In the genomic region with DNA sequence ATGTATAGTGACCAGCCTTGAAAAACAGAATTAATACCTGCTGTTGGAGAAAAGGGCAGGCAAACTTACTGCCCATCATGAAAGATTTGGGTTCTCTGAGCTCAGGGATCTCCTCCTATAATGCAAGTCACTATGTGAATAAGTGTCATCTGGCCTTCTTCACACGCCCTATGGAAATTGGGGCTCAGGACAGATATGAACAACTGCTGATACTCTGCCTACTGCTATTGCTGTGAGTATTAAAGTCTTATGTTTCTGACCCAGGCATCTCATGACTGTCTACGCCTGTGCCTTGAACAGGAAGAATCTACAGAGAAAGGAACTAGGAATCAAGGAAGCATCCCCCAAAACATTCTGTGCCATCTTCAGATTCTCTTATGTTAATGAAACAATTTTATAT, we compare ENCODE assay signal across 30 cellular contexts.
DNase-seq lines count a peak whose midpoint lies in the region; ATAC-seq, FAIRE-seq and TF ChIP-seq lines count a peak whose summit lies in the region.
"Had no signal": no experiment of that assay in that cellular context is flagged by ENCODE, and none has a peak within 500 bp of the region (broad histone marks: within the 10 kb centered on the region; RNA-seq: fewer than 3 reads in every experiment).

No MANE protein-coding gene starts in this region.

- no peak overlapping the region for H3K14ac ChIP-seq in neuronal stem cell (ENCODE audit: low read length)
- no peak overlapping the region for H3K14ac ChIP-seq in H9 (ENCODE audit: insufficient read depth, low read length)

- H3K79me2 ChIP-seq in DOHH2 (ENCODE audit: control insufficient read depth, low read length) (no peaks in the 10 kb centered on the region), astrocyte (ENCODE audit: insufficient read depth, low read length) (no peaks in the 10 kb centered on the region), H9 (ENCODE audit: insufficient read depth, low read length) (no peaks in the 10 kb centered on the region)

- H3K79me1 ChIP-seq in neuronal stem cell (ENCODE audit: low read depth, low read length): no peaks in the 10 kb centered on the region
- H3K79me1 ChIP-seq in H9 (ENCODE audit: insufficient read depth, low read depth, low read length, poor library complexity, severe bottlenecking): no peaks in the 10 kb centered on the region

- H3K27ac Mint-ChIP-seq in astrocyte (ENCODE audit: unreplicated experiment): peak overlapping the region; percentile 83
- peak overlapping the region; percentile 38 for H3K27ac Mint-ChIP-seq in stimulated activated memory B cell treated with anti-CD40 and anti-IgM and Interleukin-4, amounts not matched to agents 10 μg/mL and 1 μg/mL and 100 μg/mL, for 72 hours
- H3K27ac Mint-ChIP-seq in H9: no peak overlapping the region
- H3K27ac Mint-ChIP-seq: CD8-positive, alpha-beta memory T cell; T-helper 1 cell treated with Interleukin-12 subunit alpha and Interleukin-12 subunit beta and Interleukin-4 antibody, amounts not matched to agents 30 μg/mL and 1 μg/mL, for 36 hours had no signal

- H4K8ac ChIP-seq in neuronal stem cell (ENCODE audit: low read depth, low read length) (no peak overlapping the region), H9 (replicated peaks; ENCODE audit: insufficient read length, low read depth, low read length) (no peak overlapping the region)

- H3K27me3 ChIP-seq in DOHH2 (ENCODE audit: control insufficient read depth, low read length): no peaks in the 10 kb centered on the region
- H3K27me3 ChIP-seq in astrocyte (ENCODE audit: insufficient read depth, low read length): no peaks in the 10 kb centered on the region
- no peaks in the 10 kb centered on the region for H3K27me3 ChIP-seq in neuronal stem cell (ENCODE audit: control insufficient read depth in 3 of 3, insufficient read depth in 3 of 3, low read depth in 1 of 3, low read length in 3 of 3)
- H3K27me3 ChIP-seq in H9 (ENCODE audit: insufficient read depth, low read length): no peaks in the 10 kb centered on the region
- H3K27me3 ChIP-seq: Peyer's patch had no signal

- peaks cover 8% of the 10 kb centered on the region for H3K9me3 ChIP-seq in DOHH2 (ENCODE audit: control insufficient read depth, insufficient read depth, low read length)
- no peaks in the 10 kb centered on the region for H3K9me3 ChIP-seq in astrocyte (ENCODE audit: insufficient read depth, low read depth, low read length)
- H3K9me3 ChIP-seq in neuronal stem cell (replicated peaks in 1 of 2; ENCODE audit: control insufficient read depth in 2 of 2, insufficient read depth in 1 of 2, low read depth in 1 of 2, low read length in 2 of 2): no peaks in the 10 kb centered on the region
- H3K9me3 ChIP-seq in H9 (ENCODE audit: control insufficient read depth, low read depth, low read length): no peaks in the 10 kb centered on the region
- H3K9me3 ChIP-seq: A549, Peyer's patch had no signal

- peaks cover 16% of the 10 kb centered on the region for H3K4me1 Mint-ChIP-seq in astrocyte (ENCODE audit: low read depth, unreplicated experiment)
- peaks cover 12% of the 10 kb centered on the region for H3K4me1 Mint-ChIP-seq in stimulated activated memory B cell treated with anti-CD40 and anti-IgM and Interleukin-4, amounts not matched to agents 10 μg/mL and 1 μg/mL and 100 μg/mL, for 72 hours
- H3K4me1 Mint-ChIP-seq in H9: no peaks in the 10 kb centered on the region

- H4K20me1 ChIP-seq in DOHH2 (ENCODE audit: control insufficient read depth, insufficient read depth, low read depth, low read length) (no peaks in the 10 kb centered on the region), astrocyte (ENCODE audit: insufficient read depth, low read length) (no peaks in the 10 kb centered on the region), H9 (ENCODE audit: control insufficient read depth, insufficient read depth, insufficient read length) (no peaks in the 10 kb centered on the region)

- H3K23me2 ChIP-seq in H9 (ENCODE audit: insufficient read length, low read depth, low read length, poor library complexity, severe bottlenecking): no peaks in the 10 kb centered on the region

- H3T11ph ChIP-seq in H9 (ENCODE audit: low read length): no peak overlapping the region

- H3K4me3 Mint-ChIP-seq in astrocyte (ENCODE audit: unreplicated experiment): no peak overlapping the region
- no peak overlapping the region for H3K4me3 Mint-ChIP-seq in stimulated activated memory B cell treated with anti-CD40 and anti-IgM and Interleukin-4, amounts not matched to agents 10 μg/mL and 1 μg/mL and 100 μg/mL, for 72 hours
- H3K4me3 Mint-ChIP-seq in H9: no peak overlapping the region
- H3K4me3 Mint-ChIP-seq: CD14-positive monocyte; CD8-positive, alpha-beta memory T cell; T-helper 1 cell treated with Interleukin-12 subunit alpha and Interleukin-12 subunit beta and Interleukin-4 antibody, amounts not matched to agents 30 μg/mL and 1 μg/mL, for 36 hours had no signal

- no peak overlapping the region for H3K56ac ChIP-seq in H9 (ENCODE audit: insufficient read length, low read depth, low read length)

- H3K4ac ChIP-seq in neuronal stem cell (ENCODE audit: low read length) (no peak overlapping the region), H9 (ENCODE audit: low read depth, low read length) (no peak overlapping the region)

- no peak overlapping the region for H4K5ac ChIP-seq in H9 (ENCODE audit: insufficient read length, low read depth, low read length)

- H3K4me1 ChIP-seq in DOHH2 (ENCODE audit: control insufficient read depth, low read length): peaks cover 77% of the 10 kb centered on the region
- H3K4me1 ChIP-seq in astrocyte (ENCODE audit: insufficient read depth, low read length): no peaks in the 10 kb centered on the region
- H3K4me1 ChIP-seq in neuronal stem cell (ENCODE audit: control insufficient read depth in 2 of 2, insufficient read depth in 1 of 2, low read depth in 1 of 2, low read length in 2 of 2): no peaks in the 10 kb centered on the region
- H3K4me1 ChIP-seq in H9 (ENCODE audit: insufficient read depth, low read length): no peaks in the 10 kb centered on the region
- H3K4me1 ChIP-seq: A549, Peyer's patch had no signal

- WGBS in neuronal stem cell (ENCODE audit: extremely low coverage in 2 of 2, insufficient read length in 2 of 2, insufficient replicate concordance in 1 of 2), 2 donors: no CpG with 5 or more reads among the region's 2 CpGs
- no CpG with 5 or more reads among the region's 2 CpGs for WGBS in H9 (ENCODE audit: extremely low coverage, insufficient read length, low lambda C conversion rate)

- peak overlapping the region; percentile 65 for H3K4me3 ChIP-seq in DOHH2 (ENCODE audit: low read length)
- H3K4me3 ChIP-seq in astrocyte (ENCODE audit: insufficient read depth, low read depth, low read length): no peak overlapping the region
- H3K4me3 ChIP-seq in neuronal stem cell (ENCODE audit: low read length in 2 of 2): no peak overlapping the region
- H3K4me3 ChIP-seq: A549, Peyer's patch, SK-N-MC had no signal

- H3K4me2 ChIP-seq in DOHH2 (ENCODE audit: low read length): peak overlapping the region; percentile 76
- no peak overlapping the region for H3K4me2 ChIP-seq in astrocyte (ENCODE audit: low read length)
- no peak overlapping the region for H3K4me2 ChIP-seq in neuronal stem cell (ENCODE audit: insufficient read depth, low read length, poor library complexity, severe bottlenecking)
- no peak overlapping the region for H3K4me2 ChIP-seq in H9 (ENCODE audit: insufficient read depth, insufficient read length, low read length)
- H3K4me2 ChIP-seq: A549, KMS-11 had no signal

- H2BK120ac ChIP-seq in neuronal stem cell (ENCODE audit: low read depth, low read length) (no peak overlapping the region), H9 (ENCODE audit: low read depth, low read length, poor library complexity, severe bottlenecking) (no peak overlapping the region)

- peak; percentile 43 for DNase-seq in NAMALWA (ENCODE audit: low spot score)
- DNase-seq in astrocyte (ENCODE audit: low read depth): no peak
- DNase-seq in NCI-H748 (lab: John Stamatoyannopoulos, UW; ENCODE audit: unreplicated experiment): no peak
- no peak for DNase-seq in neuronal stem cell (ENCODE audit: low spot score)
- no peak for DNase-seq in H9
- DNase-seq: CD8-positive, alpha-beta memory T cell; DMS 273 treated with DMSO at 0.1 percent for 48 hours; DMS79; GF-D8; NCI-H1092; NCI-H1417 treated with DMSO at 0.1 percent for 48 hours; NCI-H1694 treated with DMSO at 0.1 percent for 48 hours; NCI-H2081 treated with DMSO at 0.1 percent for 48 hours; NCI-H2171 treated with DMSO at 0.1 percent for 48 hours; NCI-H524; NCI-H774; Peyer's patch; SIG-M5; SW 1271 had no signal

- H3K18ac ChIP-seq in neuronal stem cell (ENCODE audit: low read length) (no peak overlapping the region), H9 (ENCODE audit: insufficient read length, low read depth, low read length) (no peak overlapping the region)

- H2AFZ ChIP-seq in astrocyte (ENCODE audit: low read depth, low read length) (no peak overlapping the region), neuronal stem cell (ENCODE audit: low read length) (no peak overlapping the region), H9 (ENCODE audit: low read length) (no peak overlapping the region)

- H3K36me3 ChIP-seq in DOHH2 (ENCODE audit: control insufficient read depth, low read length): 0 out of 2 replicates have a peak, but pooled peaks cover 2% of the 10 kb centered on the region
- H3K36me3 ChIP-seq in astrocyte (ENCODE audit: insufficient read depth, low read length): no peaks in the 10 kb centered on the region
- no peaks in the 10 kb centered on the region for H3K36me3 ChIP-seq in neuronal stem cell (replicated peaks in 1 of 2; ENCODE audit: control insufficient read depth in 2 of 2, insufficient read depth in 2 of 2, low read length in 2 of 2)
- H3K36me3 ChIP-seq: Peyer's patch had no signal

- H3K23ac ChIP-seq in neuronal stem cell (ENCODE audit: low read depth, low read length, poor library complexity) (no peak overlapping the region), H9 (ENCODE audit: insufficient read length, low read depth, low read length) (no peak overlapping the region)

- H3F3A ChIP-seq in DOHH2 (ENCODE audit: control insufficient read depth, insufficient read depth): peaks cover 18% of the 10 kb centered on the region

- H3K9ac ChIP-seq in astrocyte (ENCODE audit: low read length) (no peak overlapping the region), neuronal stem cell (ENCODE audit: low read depth, low read length, poor library complexity) (no peak overlapping the region), H9 (ENCODE audit: extremely low read depth, insufficient read length, low read length) (no peak overlapping the region)
- H3K9ac ChIP-seq: KMS-11 had no signal

- no peak overlapping the region for H2BK12ac ChIP-seq in neuronal stem cell (ENCODE audit: low read length)
- H2BK12ac ChIP-seq in H9 (ENCODE audit: insufficient read length, low read depth, low read length): no peak overlapping the region

- H2BK15ac ChIP-seq in neuronal stem cell (ENCODE audit: low read length) (no peak overlapping the region), H9 (ENCODE audit: low read depth, low read length) (no peak overlapping the region)

- no peak for TF ChIP-seq CTCF in DOHH2 (IDR thresholded peaks at IDR 0.05; ENCODE audit: low read depth, low read length, poor library complexity, severe bottlenecking)
- TF ChIP-seq CTCF in astrocyte (IDR thresholded peaks at IDR 0.05; ENCODE audit: insufficient read depth, low read depth, low read length): no peak
- no peak for TF ChIP-seq CTCF in H9 (conservative IDR thresholded peaks at IDR 0.05)

- no peaks in the 10 kb centered on the region for H3K9me2 ChIP-seq in DOHH2 (replicated peaks; ENCODE audit: control insufficient read depth, low read length)

- H2AK5ac ChIP-seq in neuronal stem cell (ENCODE audit: low read depth, low read length) (no peak overlapping the region), H9 (ENCODE audit: insufficient read length, low read length) (no peak overlapping the region)

- H3K27me3 Mint-ChIP-seq in astrocyte (ENCODE audit: low read depth, unreplicated experiment) (peaks cover 2% of the 10 kb centered on the region), H9 (ENCODE audit: low read depth) (peaks cover 4% of the 10 kb centered on the region)
- peaks cover 36% of the 10 kb centered on the region for H3K27me3 Mint-ChIP-seq in stimulated activated memory B cell treated with anti-CD40 and anti-IgM and Interleukin-4, amounts not matched to agents 10 μg/mL and 1 μg/mL and 100 μg/mL, for 72 hours

- no peak overlapping the region for H2BK5ac ChIP-seq in neuronal stem cell (ENCODE audit: low read length)
- no peak overlapping the region for H2BK5ac ChIP-seq in H9 (ENCODE audit: insufficient read length, low read length)

- no peak for FAIRE-seq in astrocyte (lab: Jason Lieb, UNC)
- FAIRE-seq: A549, H1 had no signal

- H2BK20ac ChIP-seq in H9 (ENCODE audit: low read depth, low read length, poor library complexity, severe bottlenecking): no peak overlapping the region

- H3K9me3 Mint-ChIP-seq in astrocyte (ENCODE audit: unreplicated experiment): peaks cover 5% of the 10 kb centered on the region
- H3K9me3 Mint-ChIP-seq in stimulated activated memory B cell treated with anti-CD40 and anti-IgM and Interleukin-4, amounts not matched to agents 10 μg/mL and 1 μg/mL and 100 μg/mL, for 72 hours: peaks cover 4% of the 10 kb centered on the region
- H3K9me3 Mint-ChIP-seq in H9: peaks cover 15 to 31% of the 10 kb centered on the region in 2 experiments
- H3K9me3 Mint-ChIP-seq: CD8-positive, alpha-beta memory T cell; T-helper 1 cell treated with Interleukin-12 subunit alpha and Interleukin-12 subunit beta and Interleukin-4 antibody, amounts not matched to agents 30 μg/mL and 1 μg/mL, for 36 hours had no signal

- ATAC-seq in stimulated activated memory B cell treated with anti-CD40 and anti-IgM and Interleukin-4, amounts not matched to agents 10 μg/mL and 1 μg/mL and 100 μg/mL, for 72 hours: no peak
- ATAC-seq in GM19463 (IDR thresholded peaks at IDR 0.05; ENCODE audit: unreplicated experiment): no peak
- ATAC-seq: A549, HCT116 had no signal

- H3K27ac ChIP-seq in DOHH2 (ENCODE audit: low read depth, low read length) (peak overlapping the region; percentile 91), astrocyte (ENCODE audit: low read depth, low read length) (no peak overlapping the region), neuronal stem cell (replicated peaks; ENCODE audit: low read length) (no peak overlapping the region), H9 (ENCODE audit: insufficient read length, low read depth, low read length) (no peak overlapping the region)
- H3K27ac ChIP-seq: A549, HL-60, KMS-11, Peyer's patch, SK-N-MC had no signal

- no peak overlapping the region for H4K91ac ChIP-seq in neuronal stem cell (ENCODE audit: low read depth, low read length, poor library complexity)
- no peak overlapping the region for H4K91ac ChIP-seq in H9 (ENCODE audit: insufficient read length, low read depth, low read length)

- H3K36me3 Mint-ChIP-seq in astrocyte (ENCODE audit: low read depth, unreplicated experiment) (no peaks in the 10 kb centered on the region), H9 (ENCODE audit: insufficient read depth in 1 of 3, low read depth in 3 of 3) (no peaks in the 10 kb centered on the region; a peak in 2 of 7 replicates)
- no peaks in the 10 kb centered on the region for H3K36me3 Mint-ChIP-seq in stimulated activated memory B cell treated with anti-CD40 and anti-IgM and Interleukin-4, amounts not matched to agents 10 μg/mL and 1 μg/mL and 100 μg/mL, for 72 hours
- H3K36me3 Mint-ChIP-seq: CD14-positive monocyte; CD8-positive, alpha-beta memory T cell had no signal

Comparison
In these comparisons a context has a peak if more than half of its experiments do, and no peak if none do; other contexts are left out.
1. H3K27ac Mint-ChIP-seq: peak in astrocyte (single experiment) and stimulated activated memory B cell treated with anti-CD40 and anti-IgM and Interleukin-4, amounts not matched to agents 10 μg/mL and 1 μg/mL and 100 μg/mL, for 72 hours (single experiment); none in H9 (0 of 3).